9 cellular contexts compared by ENCODE assay signal in genomic region chr1:17587693-17588047, GRCh38. TPM values are rescaled to one million over a fixed set of nuclear protein-coding genes. Genes with fewer than 3 reads are reported as not detected.
DNase-seq lines count a peak whose midpoint lies in the region; ATAC-seq, FAIRE-seq and TF ChIP-seq lines count a peak whose summit lies in the region.
"Had no signal": no experiment of that assay in that cellular context is flagged by ENCODE, and none has a peak within 500 bp of the region (broad histone marks: within the 10 kb centered on the region; RNA-seq: fewer than 3 reads in every experiment).

No MANE protein-coding gene starts in this region.

- H4K91ac ChIP-seq in IMR-90 (ENCODE audit: insufficient read depth, low read depth, low read length) = peak overlapping the region; percentile 52

- peak overlapping the region; percentile 34 to 56; a peak in 2 of 4 replicates for H4K8ac ChIP-seq in IMR-90 (ENCODE audit: low read depth in 2 of 2, low read length in 2 of 2)

- no peak overlapping the region for H3K27ac Mint-ChIP-seq in naive thymus-derived CD4-positive, alpha-beta T cell
- no peak overlapping the region for H3K27ac Mint-ChIP-seq in Calu3 (ENCODE audit: unreplicated experiment)

- no CpG with 5 or more reads among the region's 3 CpGs for WGBS in IMR-90 (ENCODE audit: extremely low coverage in 2 of 2, insufficient read length in 1 of 2), 2 experiments

- TF ChIP-seq CTCF in IMR-90 (conservative IDR thresholded peaks at IDR 0.05; ENCODE audit: low read depth, low read length) (no peak), dorsolateral prefrontal cortex (IDR thresholded peaks at IDR 0.05 in 54 of 56, conservative IDR thresholded peaks at IDR 0.05 in 2 of 56; ENCODE audit: low read depth in 1 of 56, partially characterized antibody in 56 of 56) (no peak), lower lobe of right lung (IDR thresholded peaks at IDR 0.05) (no peak), Calu3 (IDR thresholded peaks at IDR 0.05; ENCODE audit: unreplicated experiment) (no peak)

- BruUV-seq in IMR-90 (replicated peaks; lab: Mats Ljungman, UMichigan) (no TSS peak), Calu3 (replicated peaks; lab: Mats Ljungman, UMichigan) (no TSS peak)

- H2AFZ ChIP-seq in IMR-90 (replicated peaks; ENCODE audit: low read length, poor library complexity) = peak overlapping the region; percentile 80

- H3K4me1 ChIP-seq in IMR-90 (ENCODE audit: control insufficient read depth, insufficient read depth, low read length) (peaks cover 30% of the 10 kb centered on the region), lower lobe of right lung (peaks cover 43% of the 10 kb centered on the region)
- H3K4me1 ChIP-seq in naive thymus-derived CD4-positive, alpha-beta T cell (ENCODE audit: control insufficient read depth in 2 of 2, insufficient read depth in 2 of 2, low read length in 2 of 2) = no peaks in the 10 kb centered on the region

- H3K56ac ChIP-seq in IMR-90 (ENCODE audit: extremely low read depth, insufficient read depth, low read length) = no peak overlapping the region; the same call in 1 of the 2 replicates

- H3K4me2 ChIP-seq in IMR-90 (ENCODE audit: low read depth, low read length) = no peak overlapping the region; the same call in 1 of the 2 replicates

- intact Hi-C loops in IMR-90 (cut with micrococcal nuclease) = loop anchor here (5.0 kb wide), 2 partner anchors 45 to 85 kb away; no protein-coding TSS in a partner anchor
- intact Hi-C loops in dorsolateral prefrontal cortex (cut with DNase I) = no loop called here
- intact Hi-C loops in lower lobe of right lung (cut with DNase I) = no loop called here
- intact Hi-C loops in naive thymus-derived CD4-positive, alpha-beta T cell (cut with micrococcal nuclease) = no loop called here
- intact Hi-C loops in Calu3 (cut with micrococcal nuclease; ENCODE audit: unreplicated experiment) = no loop called here

- ATAC-seq in IMR-90 (ENCODE audit: low read depth) (peak; percentile 44), lower lobe of right lung (peak; percentile 13 to 23), HG02571 (IDR thresholded peaks at IDR 0.05; ENCODE audit: unreplicated experiment) (no peak), GM18907 (IDR thresholded peaks at IDR 0.05; ENCODE audit: unreplicated experiment) (no peak)
- no peak for ATAC-seq in naive thymus-derived CD4-positive, alpha-beta T cell

- no peak overlapping the region for H3K23ac ChIP-seq in IMR-90 (ENCODE audit: low read depth, low read length)

- no peak overlapping the region for H3K4me3 Mint-ChIP-seq in naive thymus-derived CD4-positive, alpha-beta T cell
- no peak overlapping the region for H3K4me3 Mint-ChIP-seq in Calu3 (ENCODE audit: low read depth, unreplicated experiment)
- H3K4me3 Mint-ChIP-seq: IgD-negative memory B cell had no signal

- no peak overlapping the region; the same call in 1 of the 2 replicates for H3K18ac ChIP-seq in IMR-90 (ENCODE audit: low read depth, low read length)

- H4K20me1 ChIP-seq in IMR-90 (ENCODE audit: insufficient read depth, low read length) = 0 out of 2 replicates have a peak, but pooled peaks cover 3% of the 10 kb centered on the region

- H2AK5ac ChIP-seq in IMR-90 (ENCODE audit: low read depth, low read length) = no peak overlapping the region

- H3K79me1 ChIP-seq in IMR-90 (ENCODE audit: low read depth in 1 of 2, low read length in 2 of 2) = peaks cover 0 to 37% of the 10 kb centered on the region in 2 experiments; a peak in 2 of 4 replicates

- H3K4ac ChIP-seq in IMR-90 (ENCODE audit: low read depth, low read length) = peak overlapping the region; percentile 87

- no peak for TF ChIP-seq RAD21 in IMR-90 (IDR thresholded peaks at IDR 0.05; ENCODE audit: low read length)

- H3K27me3 Mint-ChIP-seq in naive thymus-derived CD4-positive, alpha-beta T cell = no peaks in the 10 kb centered on the region
- H3K27me3 Mint-ChIP-seq in Calu3 (ENCODE audit: unreplicated experiment) = no peaks in the 10 kb centered on the region

- H3K9ac ChIP-seq in IMR-90 (ENCODE audit: low read depth, low read length) = 0 out of 2 replicates have a peak overlapping the region, but pooled peaks have one; percentile 12

- no peak overlapping the region; the same call in 2 of the 3 replicates for H2BK15ac ChIP-seq in IMR-90 (ENCODE audit: low read depth, low read length)

- H3K9me3 Mint-ChIP-seq in naive thymus-derived CD4-positive, alpha-beta T cell = no peaks in the 10 kb centered on the region
- H3K9me3 Mint-ChIP-seq in Calu3 (ENCODE audit: low read depth, unreplicated experiment) = no peaks in the 10 kb centered on the region
- H3K9me3 Mint-ChIP-seq: IgD-negative memory B cell had no signal

- peak overlapping the region; percentile 35; the same call in 1 of the 2 replicates for H4K5ac ChIP-seq in IMR-90 (ENCODE audit: low read depth, low read length)

- in situ Hi-C loops in IMR-90 (cut with MboI; ENCODE audit: low sequenced_read_pairs) = no loop called here

- H3K9me3 ChIP-seq in IMR-90 (ENCODE audit: control insufficient read depth, insufficient read depth, low read length) = no peaks in the 10 kb centered on the region
- H3K9me3 ChIP-seq in lower lobe of right lung = no peaks in the 10 kb centered on the region
- H3K9me3 ChIP-seq in naive thymus-derived CD4-positive, alpha-beta T cell (ENCODE audit: control insufficient read depth in 2 of 3, low read length in 3 of 3) = no peaks in the 10 kb centered on the region

- H3K4me3 ChIP-seq in IMR-90 (ENCODE audit: insufficient read depth, low read depth, low read length) (no peak overlapping the region), dorsolateral prefrontal cortex (no peak overlapping the region), lower lobe of right lung (no peak overlapping the region)
- no peak overlapping the region for H3K4me3 ChIP-seq in naive thymus-derived CD4-positive, alpha-beta T cell (ENCODE audit: low read length)

- 0 out of 2 replicates have a peak overlapping the region, but pooled peaks have one; percentile 31 for H3K14ac ChIP-seq in IMR-90 (replicated peaks; ENCODE audit: low read depth, low read length)

- no peaks in the 10 kb centered on the region for H3K27me3 ChIP-seq in IMR-90 (ENCODE audit: control insufficient read depth, insufficient read depth, low read length)
- H3K27me3 ChIP-seq in dorsolateral prefrontal cortex = no peaks in the 10 kb centered on the region
- no peaks in the 10 kb centered on the region for H3K27me3 ChIP-seq in lower lobe of right lung (ENCODE audit: low read depth)
- H3K27me3 ChIP-seq in naive thymus-derived CD4-positive, alpha-beta T cell (ENCODE audit: control insufficient read depth in 2 of 2, insufficient read depth in 2 of 2, low read length in 2 of 2) = no peaks in the 10 kb centered on the region

- POLR2A ChIA-PET in IMR-90 (lab: Charles Lee; ENCODE audit: unreplicated experiment) = no interaction called here
- POLR2A ChIA-PET in naive thymus-derived CD4-positive, alpha-beta T cell (lab: Charles Lee) = no interaction called here

- H2BK20ac ChIP-seq in IMR-90 (ENCODE audit: low read depth, low read length) = peak overlapping the region; percentile 78; the same call in 1 of the 2 replicates

- peak overlapping the region; percentile 84 for H2BK120ac ChIP-seq in IMR-90 (ENCODE audit: low read depth, low read length)

- H2AK9ac ChIP-seq in IMR-90 (replicated peaks; ENCODE audit: low read depth, low read length, poor library complexity) = peak overlapping the region; percentile 94

- peaks cover 22% of the 10 kb centered on the region for H3K9me1 ChIP-seq in IMR-90 (ENCODE audit: insufficient read depth, low read length)

- H3K4me1 Mint-ChIP-seq in naive thymus-derived CD4-positive, alpha-beta T cell = peaks cover 0 to 3% (median 0%) of the 10 kb centered on the region in 7 donors
- H3K4me1 Mint-ChIP-seq in Calu3 (ENCODE audit: low read depth, unreplicated experiment) = peaks cover 22% of the 10 kb centered on the region
- H3K4me1 Mint-ChIP-seq: IgD-negative memory B cell had no signal

- peaks cover 1% of the 10 kb centered on the region; the same call in 1 of the 2 replicates for H3K36me3 ChIP-seq in IMR-90 (ENCODE audit: control insufficient read depth, insufficient read depth, low read length)
- H3K36me3 ChIP-seq in lower lobe of right lung = no peaks in the 10 kb centered on the region
- H3K36me3 ChIP-seq in naive thymus-derived CD4-positive, alpha-beta T cell (ENCODE audit: control insufficient read depth in 2 of 3, insufficient read depth in 3 of 3, low read length in 3 of 3) = no peaks in the 10 kb centered on the region

- no peaks in the 10 kb centered on the region for H3K36me3 Mint-ChIP-seq in naive thymus-derived CD4-positive, alpha-beta T cell
- H3K36me3 Mint-ChIP-seq in Calu3 (ENCODE audit: insufficient read depth, unreplicated experiment) = no peaks in the 10 kb centered on the region
- H3K36me3 Mint-ChIP-seq: IgD-negative memory B cell had no signal

- TF ChIP-seq POLR2A in IMR-90 (IDR thresholded peaks at IDR 0.05; ENCODE audit: low read depth, low read length) = no peak

- peak overlapping the region; percentile 62 for H3K27ac ChIP-seq in IMR-90 (ENCODE audit: insufficient read depth, low read length)
- H3K27ac ChIP-seq in dorsolateral prefrontal cortex = peak overlapping the region in 31 of 59 donors; percentile 2 to 70 (median 41)
- peak overlapping the region; percentile 70 for H3K27ac ChIP-seq in lower lobe of right lung
- no peak overlapping the region for H3K27ac ChIP-seq in naive thymus-derived CD4-positive, alpha-beta T cell (ENCODE audit: low read depth, low read length)

- H2BK5ac ChIP-seq in IMR-90 (ENCODE audit: low read depth, low read length, poor library complexity, severe bottlenecking) = peak overlapping the region; percentile 28

- dilution Hi-C loops in IMR-90 (cut with HindIII; ENCODE audit: low sequenced_read_pairs, unreplicated experiment) = no loop called here

- no peak for FAIRE-seq in urothelium cell line (lab: Jason Lieb, UNC)

- CTCF ChIA-PET in IMR-90 (lab: Yijun Ruan, JAX) (interaction anchor here (1.7 kb wide), 1 partner anchor 85 kb away, joined by 7 read pairs; no protein-coding TSS in a partner anchor), Calu3 (lab: Charles Lee) (interaction anchor here (0.6 to 1.1 kb wide), 4 partner anchors 19 to 974 kb away, joined by 3 to 9 read pairs (median 6); no protein-coding TSS in a partner anchor)
- CTCF ChIA-PET in naive thymus-derived CD4-positive, alpha-beta T cell (lab: Charles Lee) = no interaction called here

- DNase-seq in IMR-90 = peak; percentile 68
- DNase-seq in dorsolateral prefrontal cortex = no peak
- no peak for DNase-seq in lower lobe of right lung
- peak; percentile 78 for DNase-seq in urothelium cell line (ENCODE audit: low spot score)
- DNase-seq in naive thymus-derived CD4-positive, alpha-beta T cell = no peak
- DNase-seq in Calu3 = no peak

RNA-seq across cellular contexts. Expression of gene ARHGEF10L, which starts 48.2 kb away (rescaled TPM):
- total RNA-seq in IMR-90 (2012; rRNA removed) = 4.8 and 5.0 TPM in 2 replicates
- 12.4 and 14.5 TPM in 2 replicates for polyA plus RNA-seq in IMR-90 (2012; rRNA removed)
- 7.7 and 12.8 TPM in 2 replicates for polyA plus RNA-seq in IMR-90 (2012; cell fraction: cytosol; rRNA removed)
- polyA plus RNA-seq in IMR-90 (2012; cell fraction: nucleus; rRNA removed; ENCODE audit: low replicate concordance) = 23.3 and 59.8 TPM in 2 replicates
- 10 to 100 TPM; 25.8 to 86.0 (median 36.9) TPM for total RNA-seq in dorsolateral prefrontal cortex
- 57.9 TPM for total RNA-seq in lower lobe of right lung
- 10 to 100 TPM in 1 of 5 experiments, under 1 TPM in 3, not detected in 1; 0.59 to 19.7 (median 0.84) TPM for total RNA-seq in naive thymus-derived CD4-positive, alpha-beta T cell
- polyA plus RNA-seq in naive thymus-derived CD4-positive, alpha-beta T cell = not detected
- total RNA-seq in Calu3 (2022) = 19.6 and 20.1 TPM in 2 replicates
- polyA plus RNA-seq: IgD-negative memory B cell had no signal

Comparison
In these comparisons a context has a peak if more than half of its experiments do, and no peak if none do; other contexts are left out.
1. ATAC-seq: peak in IMR-90 (single experiment) and lower lobe of right lung (2 of 2); none in HG02571 (single experiment), naive thymus-derived CD4-positive, alpha-beta T cell (single experiment) and GM18907 (single experiment).
2. DNase-seq: peak in IMR-90 (single experiment) and urothelium cell line (single experiment); none in dorsolateral prefrontal cortex (0 of 10), lower lobe of right lung (single experiment), naive thymus-derived CD4-positive, alpha-beta T cell (0 of 9) and Calu3 (single experiment).